In genomic region chr7:18975689-18976280, GRCh38 we compare ENCODE assay signal across 19 cellular contexts.
"Had no signal": no experiment of that assay in that cellular context is flagged by ENCODE, and none has a peak within 500 bp of the region (broad histone marks: within the 10 kb centered on the region; RNA-seq: fewer than 3 reads in every experiment).

No MANE protein-coding gene starts in this region.

- DNase-seq: activated CD4-positive, alpha-beta memory T cell treated with anti-CD3 and anti-CD28 coated beads, Interleukin-2, amount 10 ng/mL, durations not matched to agents 7 days and 5 days; activated CD4-positive, alpha-beta T cell treated with anti-CD3 and anti-CD28 coated beads for 4 hours; activated CD8-positive, alpha-beta memory T cell treated with anti-CD3 and anti-CD28 coated beads, Interleukin-2, amount 10 ng/mL, durations not matched to agents 7 days and 5 days; activated naive CD4-positive, alpha-beta T cell treated with Interleukin-2 at 50 U/mL for 16 hours; activated naive CD8-positive, alpha-beta T cell treated with anti-CD3 and anti-CD28 coated beads, Interleukin-2, amount 10 ng/mL, durations not matched to agents 7 days and 5 days; amygdala; cortex of kidney; hypothalamus; islet precursor cell; lower lobe of right lung; midbrain; nephron progenitor cell; occipital lobe; stimulated activated CD4-positive, alpha-beta T cell treated with anti-CD3 and anti-CD28 coated beads, Interleukin-2, amount 100 ng/mL, for 24 hours; stimulated activated naive CD8-positive, alpha-beta T cell treated with anti-CD3 and anti-CD28 coated beads, Interleukin-15, Interleukin-2, amounts not matched to agents 100 U/mL and 50 U/mL, for 24 hours; substantia nigra; transverse colon had no signal

- H3K27ac ChIP-seq: lower lobe of right lung, transverse colon, vagina had no signal

- H3K27me3 ChIP-seq: transverse colon, vagina had no signal

- H3K9me3 ChIP-seq: lower lobe of right lung, transverse colon, vagina had no signal

- H3K36me3 ChIP-seq: lower lobe of right lung, transverse colon, vagina had no signal

- H3K4me1 ChIP-seq: lower lobe of right lung, transverse colon had no signal

- ATAC-seq: activated CD8-positive, alpha-beta memory T cell treated with anti-CD3 and anti-CD28 coated beads, Interleukin-2, amount 10 ng/mL, durations not matched to agents 7 days and 5 days; lower lobe of right lung; stimulated activated naive CD8-positive, alpha-beta T cell treated with anti-CD3 and anti-CD28 coated beads, Interleukin-15, Interleukin-2, amounts not matched to agents 100 U/mL and 50 U/mL, for 24 hours; WTC11 had no signal

- H3K4me3 ChIP-seq: lower lobe of right lung, transverse colon, vagina had no signal
